Comparison of ENCODE assay signal across 17 cellular contexts in the genomic region with DNA sequence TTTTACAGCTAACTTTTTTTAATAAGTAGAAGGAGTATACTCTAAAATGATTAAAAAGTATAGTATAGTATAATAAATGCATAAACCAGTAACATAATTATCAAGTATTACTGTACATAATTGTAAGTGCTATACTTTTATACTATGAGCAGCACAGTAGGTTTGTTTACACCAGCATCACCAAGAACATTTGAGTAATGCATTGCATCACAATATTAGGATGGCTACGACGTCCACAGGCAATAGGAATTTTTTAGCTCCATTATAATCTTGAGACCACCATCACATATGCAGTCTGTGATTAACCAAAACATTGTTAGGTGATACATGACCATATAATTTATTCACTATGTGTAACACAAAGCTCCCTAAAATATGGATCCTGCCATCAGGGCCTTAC. TPM values are rescaled to one million over a fixed set of nuclear protein-coding genes. Genes with fewer than 3 reads are reported as not detected.
A peak's percentile ranks its signal among the peaks of the same experiment; 100 is the strongest.
DNase-seq lines count a peak whose midpoint lies in the region; ATAC-seq and TF ChIP-seq lines count a peak whose summit lies in the region.
"Had no signal": no experiment of that assay in that cellular context is flagged by ENCODE, and none has a peak within 500 bp of the region (broad histone marks: within the 10 kb centered on the region; RNA-seq: fewer than 3 reads in every experiment).

No MANE protein-coding gene starts in this region.

- peaks cover 4 to 49% (median 7%) of the 10 kb centered on the region in 4 donors for H3K36me3 ChIP-seq in sigmoid colon
- H3K36me3 ChIP-seq in CD8-positive, alpha-beta T cell (ENCODE audit: insufficient read depth, low read length): peaks cover 22% of the 10 kb centered on the region
- H3K36me3 ChIP-seq: BE2C had no signal

- no peak overlapping the region for H3K4me3 Mint-ChIP-seq in CD8-positive, alpha-beta T cell
- H3K4me3 Mint-ChIP-seq: CD4-positive, alpha-beta memory T cell; IgD-negative memory B cell had no signal

- H3K27me3 Mint-ChIP-seq in CD8-positive, alpha-beta T cell (ENCODE audit: low read depth): no peaks in the 10 kb centered on the region
- H3K27me3 Mint-ChIP-seq: CD4-positive, alpha-beta memory T cell; IgD-negative memory B cell had no signal

- no peaks in the 10 kb centered on the region for H3K9me3 ChIP-seq in sigmoid colon
- no peaks in the 10 kb centered on the region for H3K9me3 ChIP-seq in CD8-positive, alpha-beta T cell (ENCODE audit: low read length)
- H3K9me3 ChIP-seq: A549, BE2C had no signal

- DNase-seq in caudate nucleus (lab: John Stamatoyannopoulos, UW): no peak
- DNase-seq in inferior parietal cortex (ENCODE audit: extremely low spot score): peak; percentile 3
- DNase-seq in substantia nigra (lab: John Stamatoyannopoulos, UW): no peak
- no peak for DNase-seq in sigmoid colon
- no peak for DNase-seq in CD8-positive, alpha-beta T cell
- DNase-seq: BE2C; CD4-positive, alpha-beta memory T cell; COR-L47; DMS153; DMS79 treated with DMSO at 0.1 percent for 48 hours; GDM1; GM23248 had no signal

- no peak for TF ChIP-seq CTCF in sigmoid colon (IDR thresholded peaks at IDR 0.05)
- no peak for TF ChIP-seq CTCF in CD8-positive, alpha-beta T cell (IDR thresholded peaks at IDR 0.05)

- POLR2A ChIA-PET in CD8-positive, alpha-beta T cell (lab: Charles Lee): interaction anchor here (1.0 to 1.1 kb wide), 2 partner anchors 10 to 20 kb away, joined by 3 to 5 read pairs; a partner anchor contains a TSS

- H3K4me3 ChIP-seq in sigmoid colon: no peak overlapping the region
- no peak overlapping the region for H3K4me3 ChIP-seq in CD8-positive, alpha-beta T cell (ENCODE audit: low read depth, low read length)
- H3K4me3 ChIP-seq: A549, GM23248 had no signal

- H3K4me1 ChIP-seq in sigmoid colon: peaks cover 0 to 9% (median 0%) of the 10 kb centered on the region in 4 donors
- no peaks in the 10 kb centered on the region for H3K4me1 ChIP-seq in CD8-positive, alpha-beta T cell (ENCODE audit: insufficient read depth, low read length)
- H3K4me1 ChIP-seq: BE2C had no signal

- H3K36me3 Mint-ChIP-seq in CD8-positive, alpha-beta T cell: peaks cover 66% of the 10 kb centered on the region

- no peak for ATAC-seq in GM21447 (IDR thresholded peaks at IDR 0.05; ENCODE audit: unreplicated experiment)
- ATAC-seq in CD8-positive, alpha-beta T cell: no peak
- ATAC-seq: A549 had no signal

- CTCF ChIA-PET in CD8-positive, alpha-beta T cell (lab: Charles Lee): interaction anchor here (1.0 to 2.5 kb wide), 4 partner anchors 11 to 107 kb away, joined by 3 to 9 read pairs (median 5); a partner anchor contains a TSS

- H3K27me3 ChIP-seq in sigmoid colon: no peaks in the 10 kb centered on the region
- H3K27me3 ChIP-seq in CD8-positive, alpha-beta T cell (ENCODE audit: insufficient read depth, low read length): no peaks in the 10 kb centered on the region
- H3K27me3 ChIP-seq: BE2C had no signal

- no peak overlapping the region for H3K27ac Mint-ChIP-seq in CD8-positive, alpha-beta T cell
- H3K27ac Mint-ChIP-seq: IgD-negative memory B cell had no signal

- intact Hi-C loops in sigmoid colon (cut with DNase I): no loop called here
- intact Hi-C loops in CD8-positive, alpha-beta T cell (cut with DNase I, micrococcal nuclease): loop anchor here in 1 of 2 experiments (5.0 kb wide), 1 partner anchor 132 kb away; no protein-coding TSS in a partner anchor

- no peaks in the 10 kb centered on the region for H3K9me3 Mint-ChIP-seq in CD8-positive, alpha-beta T cell
- H3K9me3 Mint-ChIP-seq: CD4-positive, alpha-beta memory T cell; IgD-negative memory B cell had no signal

- TF ChIP-seq EP300 in sigmoid colon (IDR thresholded peaks at IDR 0.05): no peak

- H3K27ac ChIP-seq in caudate nucleus (ENCODE audit: low read depth, low read length) (peak overlapping the region; percentile 93), substantia nigra (ENCODE audit: low read depth, low read length, poor library complexity, severe bottlenecking) (peak overlapping the region; percentile 96), sigmoid colon (no peak overlapping the region)
- H3K27ac ChIP-seq in CD8-positive, alpha-beta T cell (ENCODE audit: low read depth, low read length): no peak overlapping the region
- H3K27ac ChIP-seq: A549, C4-2B, GM23248 had no signal

- 91 to 96% methylated on average over 2 of the region's 2 CpGs for WGBS in sigmoid colon, 2 donors

- TF ChIP-seq POLR2A in sigmoid colon (IDR thresholded peaks at IDR 0.05): no peak

- peaks cover 2% of the 10 kb centered on the region for H3K4me1 Mint-ChIP-seq in CD8-positive, alpha-beta T cell (ENCODE audit: low read depth)

RNA-seq across cellular contexts. Expression of a gene that starts 20.4 kb away (rescaled TPM):
- total RNA-seq in sigmoid colon: 10 to 100 TPM; 19.7 to 30.3 (median 26.5) TPM
- 10 to 100 TPM; 13.1 to 22.8 (median 21.3) TPM for polyA plus RNA-seq in sigmoid colon
- 10 to 100 TPM; 17.3 to 19.2 TPM for total RNA-seq in CD8-positive, alpha-beta T cell

RNA-seq across cellular contexts. Expression of a gene that starts 47.9 kb away (rescaled TPM):
- 100 to 1,000 TPM in 3 of 4 donors, 10 to 100 TPM in 1; 41.5 to 158 (median 133) TPM for total RNA-seq in sigmoid colon
- 10 to 100 TPM; 21.3 to 29.4 (median 22.7) TPM for polyA plus RNA-seq in sigmoid colon
- total RNA-seq in CD8-positive, alpha-beta T cell: not detected
- total RNA-seq: CD4-positive, alpha-beta memory T cell; GM23248; HT-29 had no signal
- polyA plus RNA-seq: CD4-positive, alpha-beta memory T cell; GM23248 had no signal

Comparison
In these comparisons a context has a peak if more than half of its experiments do, and no peak if none do; other contexts are left out.
1. H3K27ac ChIP-seq: peak in caudate nucleus (single experiment) and substantia nigra (single experiment); none in sigmoid colon (0 of 4) and CD8-positive, alpha-beta T cell (single experiment).
2. RNA of a gene that starts 47.9 kb away (total RNA-seq): 41.5 to 158 TPM in sigmoid colon; not detected in CD8-positive, alpha-beta T cell; every median in the first group is over 10 times any median in the second.